In the genomic region with DNA sequence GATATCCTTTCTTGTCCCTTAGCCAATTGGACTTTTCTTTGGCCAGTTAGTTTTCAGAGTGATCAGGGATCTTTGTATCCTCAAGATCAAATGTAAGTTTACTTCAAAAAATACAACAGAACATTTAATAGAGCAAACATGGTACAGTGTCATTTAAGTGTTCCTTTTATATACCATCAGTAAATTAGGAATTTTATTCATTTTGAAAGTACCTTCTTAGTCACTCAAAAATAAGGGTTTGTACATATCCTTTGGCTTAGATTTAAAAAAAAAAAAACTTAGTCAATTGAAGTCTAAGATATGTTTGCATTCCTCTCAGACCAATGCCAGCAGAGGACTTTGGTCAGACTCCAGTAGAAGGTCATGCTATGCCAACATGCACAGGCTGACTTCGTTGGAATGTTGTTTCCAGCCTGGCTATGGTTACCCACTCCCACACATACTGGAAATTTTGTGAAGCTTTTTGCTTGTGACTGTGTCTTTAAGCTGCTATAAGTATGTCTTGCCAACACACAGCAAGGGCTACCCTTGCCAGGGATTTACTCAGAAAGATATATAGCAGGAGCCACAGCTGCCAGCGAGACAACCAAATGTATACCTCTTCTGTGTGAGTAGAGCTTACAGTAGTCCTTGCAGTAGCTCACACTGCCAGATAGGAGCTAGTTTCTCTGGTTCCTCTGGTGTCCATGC, we compare ENCODE assay signal across 1 cellular context.
A peak's percentile ranks its signal among the peaks of the same experiment; 100 is the strongest.
TF ChIP-seq lines count a peak whose summit lies in the region.

No MANE protein-coding gene starts in this region.

TF ChIP-seq in HepG2, 621 proteins besides CTCF, POLR2A, EP300 and RAD21 (continued from another document):
- TF ChIP-seq, protein P1, sequence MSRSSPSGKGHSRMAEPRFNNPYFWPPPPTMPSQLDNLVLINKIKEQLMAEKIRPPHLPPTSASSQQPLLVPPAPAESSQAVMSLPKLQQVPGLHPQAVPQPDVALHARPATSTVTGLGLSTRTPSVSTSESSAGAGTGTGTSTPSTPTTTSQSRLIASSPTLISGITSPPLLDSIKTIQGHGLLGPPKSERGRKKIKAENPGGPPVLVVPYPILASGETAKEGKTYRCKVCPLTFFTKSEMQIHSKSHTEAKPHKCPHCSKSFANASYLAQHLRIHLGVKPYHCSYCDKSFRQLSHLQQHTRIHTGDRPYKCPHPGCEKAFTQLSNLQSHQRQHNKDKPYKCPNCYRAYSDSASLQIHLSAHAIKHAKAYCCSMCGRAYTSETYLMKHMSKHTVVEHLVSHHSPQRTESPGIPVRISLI (CRISPR knock-in tag; IDR thresholded peaks at IDR 0.05; ENCODE audit: borderline replicate concordance): peak; percentile 93
- TF ChIP-seq SOX5 (CRISPR knock-in tag; IDR thresholded peaks at IDR 0.05; ENCODE audit: borderline replicate concordance) (peak; percentile 42; the same call in 1 of the 2 replicates), PCBP2 (optimal IDR thresholded peaks at IDR 0.05; ENCODE audit: low read depth, low read length, poor library complexity, severe bottlenecking) (no peak), FOSL2 (CRISPR knock-in tag; IDR thresholded peaks at IDR 0.05) (peak; percentile 52; the same call in 1 of the 2 replicates), ZMYM4 (CRISPR knock-in tag; IDR thresholded peaks at IDR 0.05) (peak; percentile 65), SMC3 (IDR thresholded peaks at IDR 0.05; ENCODE audit: low read length) (peak; percentile 8; the same call in 1 of the 2 replicates), ZFP82 (CRISPR knock-in tag; IDR thresholded peaks at IDR 0.05; ENCODE audit: borderline replicate concordance) (no peak)
